Comparison of ENCODE assay signal across 13 cellular contexts in genomic region chr7:73797176-73797575, GRCh38. TPM values are rescaled to one million over a fixed set of nuclear protein-coding genes. Genes with fewer than 3 reads are reported as not detected.
"Had no signal": no experiment of that assay in that cellular context is flagged by ENCODE, and none has a peak within 500 bp of the region (broad histone marks: within the 10 kb centered on the region; RNA-seq: fewer than 3 reads in every experiment).

No MANE protein-coding gene starts in this region.

RNA-seq across cellular contexts. Expression of gene CLDN3, which starts 27.1 kb away (rescaled TPM):
- total RNA-seq: activated B cell treated with CpG ODN at 0.5 μM for 24 hours; activated CD4-positive, alpha-beta memory T cell treated with anti-CD3 and anti-CD28 coated beads for 36 hours; activated CD4-positive, alpha-beta memory T cell treated with anti-CD3 and anti-CD28 coated beads, Interleukin-2, amount 10 ng/mL, durations not matched to agents 7 days and 5 days; activated CD4-positive, alpha-beta T cell treated with anti-CD3 and anti-CD28 coated beads for 36 hours; activated CD4-positive, alpha-beta T cell treated with anti-CD3 and anti-CD28 coated beads, Interleukin-2, amount 10 ng/mL, durations not matched to agents 24 days and 14 days; activated CD4-positive, alpha-beta T cell treated with anti-CD3 and anti-CD28 coated beads, Interleukin-2, amount 10 ng/mL, durations not matched to agents 7 days and 5 days; activated CD8-positive, alpha-beta memory T cell treated with anti-CD3 and anti-CD28 coated beads for 36 hours; activated CD8-positive, alpha-beta memory T cell treated with anti-CD3 and anti-CD28 coated beads, Interleukin-2, amount 10 ng/mL, durations not matched to agents 7 days and 5 days; activated CD8-positive, alpha-beta T cell treated with anti-CD3 and anti-CD28 coated beads for 36 hours; activated CD8-positive, alpha-beta T cell treated with anti-CD3 and anti-CD28 coated beads, Interleukin-2, amount 10 ng/mL, durations not matched to agents 7 days and 5 days; T-helper 1 cell treated with Interleukin-12 subunit alpha and Interleukin-12 subunit beta and Interleukin-4 antibody, amounts not matched to agents 30 ng/mL and 1 ng/mL, for 36 hours; T-helper 17 cell; T-helper 2 cell treated with Interferon-gamma antibody and Interleukin-4, amounts not matched to agents 100 ng/mL and 5 ng/mL, for 36 hours had no signal

RNA-seq across cellular contexts. Expression of gene CLDN4, which starts 33.6 kb away (rescaled TPM):
- total RNA-seq: activated B cell treated with CpG ODN at 0.5 μM for 24 hours; activated CD4-positive, alpha-beta T cell treated with anti-CD3 and anti-CD28 coated beads, Interleukin-2, amount 10 ng/mL, durations not matched to agents 24 days and 14 days; activated CD8-positive, alpha-beta memory T cell treated with anti-CD3 and anti-CD28 coated beads for 36 hours; T-helper 1 cell treated with Interleukin-12 subunit alpha and Interleukin-12 subunit beta and Interleukin-4 antibody, amounts not matched to agents 30 ng/mL and 1 ng/mL, for 36 hours; T-helper 2 cell treated with Interferon-gamma antibody and Interleukin-4, amounts not matched to agents 100 ng/mL and 5 ng/mL, for 36 hours had no signal

RNA-seq across cellular contexts. Expression of gene METTL27, which starts 45.1 kb away (rescaled TPM):
- total RNA-seq: activated CD8-positive, alpha-beta T cell treated with anti-CD3 and anti-CD28 coated beads for 36 hours; activated CD8-positive, alpha-beta T cell treated with anti-CD3 and anti-CD28 coated beads, Interleukin-2, amount 10 ng/mL, durations not matched to agents 7 days and 5 days had no signal
